Comparison of ENCODE assay signal across 10 cellular contexts in genomic region chrX:41705680-41706374, GRCh38. TPM values are rescaled to one million over a fixed set of nuclear protein-coding genes. Genes with fewer than 3 reads are reported as not detected.
DNase-seq lines count a peak whose midpoint lies in the region; ATAC-seq and TF ChIP-seq lines count a peak whose summit lies in the region.
"Had no signal": no experiment of that assay in that cellular context is flagged by ENCODE, and none has a peak within 500 bp of the region (broad histone marks: within the 10 kb centered on the region; RNA-seq: fewer than 3 reads in every experiment).

No MANE protein-coding gene starts in this region.

- H3K4me1 ChIP-seq in subcutaneous abdominal adipose tissue (ENCODE audit: control insufficient read depth in 5 of 5, insufficient read depth in 5 of 5, low read length in 5 of 5), result peaks cover 0 to 25% (median 8%) of the 10 kb centered on the region in 5 donors
- no peaks in the 10 kb centered on the region for H3K4me1 ChIP-seq in mammary epithelial cell (ENCODE audit: insufficient read depth, low read length)

- intact Hi-C loops in mammary epithelial cell (cut with micrococcal nuclease), result no loop called here

- no peaks in the 10 kb centered on the region for H3K9me3 ChIP-seq in subcutaneous abdominal adipose tissue (ENCODE audit: control insufficient read depth in 5 of 5, low read length in 5 of 5)
- H3K9me3 ChIP-seq in WERI-Rb-1 (ENCODE audit: severe bottlenecking), result no peaks in the 10 kb centered on the region
- H3K9me3 ChIP-seq in mammary epithelial cell (replicated peaks; ENCODE audit: insufficient read depth, low read length), result no peaks in the 10 kb centered on the region
- H3K9me3 ChIP-seq: adrenal gland had no signal

- H3K9ac ChIP-seq in subcutaneous abdominal adipose tissue (ENCODE audit: low read length in 5 of 5), result no peak overlapping the region
- no peak overlapping the region for H3K9ac ChIP-seq in mammary epithelial cell (ENCODE audit: insufficient read depth, low read length)

- TF ChIP-seq CTCF in WERI-Rb-1 (IDR thresholded peaks at IDR 0.05; ENCODE audit: low read depth, low read length) (no peak), mammary epithelial cell (conservative IDR thresholded peaks at IDR 0.05 in 1 of 2, IDR thresholded peaks at IDR 0.05 in 1 of 2; ENCODE audit: extremely low read depth in 1 of 2, insufficient read depth in 1 of 2, low read depth in 1 of 2, low read length in 2 of 2) (no peak)

- H3K4me3 Mint-ChIP-seq in activated T-cell treated with anti-CD3 and anti-CD28 coated beads, Interleukin-2, amount 50 U/mL, for 72 hours, result peak overlapping the region; percentile 1 to 32

- H3K4me1 Mint-ChIP-seq in activated T-cell treated with anti-CD3 and anti-CD28 coated beads, Interleukin-2, amount 50 U/mL, for 72 hours (ENCODE audit: low read depth), result peaks cover 36% of the 10 kb centered on the region

- CTCF ChIA-PET in mammary epithelial cell (lab: Charles Lee; ENCODE audit: low non-redundant PET), result no interaction called here

- in situ Hi-C loops in mammary epithelial cell (cut with MboI; ENCODE audit: low sequenced_read_pairs in 2 of 2), result no loop called here

- BruUV-seq in mammary epithelial cell (replicated peaks; lab: Mats Ljungman, UMichigan), result no TSS peak

- no peak for DNase-seq in activated T-cell treated with anti-CD3 and anti-CD28 coated beads, Interleukin-2, amount 50 U/mL, for 72 hours
- DNase-seq in activated T-cell treated with anti-CD3 and anti-CD28 coated beads, Interleukin-2, amount 50 U/mL, for 1 hour, result no peak
- peak; percentile 78 for DNase-seq in SKM-1 treated with dmso at 0.1 percent for 144 hours (lab: John Stamatoyannopoulos, UW; ENCODE audit: unreplicated experiment)
- DNase-seq in WERI-Rb-1, result no peak
- no peak for DNase-seq in mammary epithelial cell
- no peak for DNase-seq in ureter (ENCODE audit: low spot score)

- H3K27me3 ChIP-seq in subcutaneous abdominal adipose tissue (ENCODE audit: control insufficient read depth in 5 of 5, insufficient read depth in 4 of 5, low read length in 5 of 5), result peaks cover 0 to 3% (median 0%) of the 10 kb centered on the region in 5 donors
- no peaks in the 10 kb centered on the region for H3K27me3 ChIP-seq in WERI-Rb-1 (ENCODE audit: insufficient read depth, low read depth, severe bottlenecking)
- H3K27me3 ChIP-seq in mammary epithelial cell (ENCODE audit: insufficient read depth, low read length), result peaks cover 4% of the 10 kb centered on the region

- no peaks in the 10 kb centered on the region for H3K9me3 Mint-ChIP-seq in activated T-cell treated with anti-CD3 and anti-CD28 coated beads, Interleukin-2, amount 50 U/mL, for 72 hours

- WGBS in mammary epithelial cell (ENCODE audit: low coverage, missing lambda C conversion rate), result 90% methylated on average over 3 of the region's 3 CpGs

- H3K4me2 ChIP-seq in mammary epithelial cell (ENCODE audit: insufficient read depth, low read depth, low read length), result no peak overlapping the region

- no peak overlapping the region for H2AFZ ChIP-seq in mammary epithelial cell (ENCODE audit: low read depth, low read length)

- no peaks in the 10 kb centered on the region for H3K79me2 ChIP-seq in mammary epithelial cell (ENCODE audit: insufficient read depth, low read length)

- no peaks in the 10 kb centered on the region for H3K36me3 ChIP-seq in subcutaneous abdominal adipose tissue (ENCODE audit: control insufficient read depth in 5 of 5, insufficient read depth in 5 of 5, low read length in 5 of 5)
- no peaks in the 10 kb centered on the region for H3K36me3 ChIP-seq in WERI-Rb-1
- no peaks in the 10 kb centered on the region for H3K36me3 ChIP-seq in mammary epithelial cell (ENCODE audit: insufficient read depth, low read length)
- H3K36me3 ChIP-seq: adrenal gland had no signal

- ATAC-seq in activated T-cell treated with anti-CD3 and anti-CD28 coated beads, Interleukin-2, amount 50 U/mL, for 72 hours (replicated peaks in 1 of 2), result no peak
- ATAC-seq in HG02981 (IDR thresholded peaks at IDR 0.05; ENCODE audit: unreplicated experiment), result peak; percentile 85
- ATAC-seq: K562 had no signal

- H3K27me3 Mint-ChIP-seq in activated T-cell treated with anti-CD3 and anti-CD28 coated beads, Interleukin-2, amount 50 U/mL, for 72 hours (ENCODE audit: low read depth), result peaks cover 5% of the 10 kb centered on the region

- dilution Hi-C loops in mammary epithelial cell (cut with HindIII; ENCODE audit: low sequenced_read_pairs), result no loop called here

- H3K36me3 Mint-ChIP-seq in activated T-cell treated with anti-CD3 and anti-CD28 coated beads, Interleukin-2, amount 50 U/mL, for 72 hours (ENCODE audit: insufficient read depth in 2 of 2), result peaks cover 0 to 2% of the 10 kb centered on the region in 2 donors

- H3K4me3 ChIP-seq in subcutaneous abdominal adipose tissue (ENCODE audit: low read depth in 1 of 5, low read length in 5 of 5) (no peak overlapping the region), WERI-Rb-1 (ENCODE audit: low read depth, low read length) (no peak overlapping the region), mammary epithelial cell (replicated peaks in 1 of 3; ENCODE audit: insufficient read depth in 1 of 3, low read depth in 2 of 3, low read length in 3 of 3) (no peak overlapping the region)
- H3K4me3 ChIP-seq: adrenal gland, K562 had no signal

- H3K27ac ChIP-seq in subcutaneous abdominal adipose tissue (ENCODE audit: low read depth, low read length) (peak overlapping the region; percentile 12), WERI-Rb-1 (no peak overlapping the region), mammary epithelial cell (ENCODE audit: insufficient read depth, low read depth, low read length) (no peak overlapping the region)

- no peaks in the 10 kb centered on the region for H4K20me1 ChIP-seq in mammary epithelial cell (ENCODE audit: insufficient read depth, low read length)

- no peak overlapping the region for H3K27ac Mint-ChIP-seq in activated T-cell treated with anti-CD3 and anti-CD28 coated beads, Interleukin-2, amount 50 U/mL, for 72 hours

RNA-seq across cellular contexts. Expression of gene GPR34, which starts 17.1 kb away (rescaled TPM):
- under 1 TPM; 0.51 to 0.58 TPM for total RNA-seq in activated T-cell treated with anti-CD3 and anti-CD28 coated beads, Interleukin-2, amount 50 U/mL, for 72 hours
- not detected for total RNA-seq in mammary epithelial cell
- not detected for polyA plus RNA-seq in mammary epithelial cell
- polyA minus RNA-seq in mammary epithelial cell, result not detected
- 7.1 TPM for total RNA-seq in ureter
- total RNA-seq: K562 had no signal

RNA-seq across cellular contexts. Expression of gene GPR82, which starts 18.2 kb away (rescaled TPM):
- under 1 TPM in 1 of 2 donors, not detected in 1; 0.19 TPM for total RNA-seq in activated T-cell treated with anti-CD3 and anti-CD28 coated beads, Interleukin-2, amount 50 U/mL, for 72 hours
- total RNA-seq in mammary epithelial cell (not detected), ureter (0.26 TPM)
- not detected for polyA plus RNA-seq in mammary epithelial cell
- not detected for polyA minus RNA-seq in mammary epithelial cell
- total RNA-seq: K562 had no signal
- polyA plus RNA-seq: K562 had no signal
